In the genomic region with DNA sequence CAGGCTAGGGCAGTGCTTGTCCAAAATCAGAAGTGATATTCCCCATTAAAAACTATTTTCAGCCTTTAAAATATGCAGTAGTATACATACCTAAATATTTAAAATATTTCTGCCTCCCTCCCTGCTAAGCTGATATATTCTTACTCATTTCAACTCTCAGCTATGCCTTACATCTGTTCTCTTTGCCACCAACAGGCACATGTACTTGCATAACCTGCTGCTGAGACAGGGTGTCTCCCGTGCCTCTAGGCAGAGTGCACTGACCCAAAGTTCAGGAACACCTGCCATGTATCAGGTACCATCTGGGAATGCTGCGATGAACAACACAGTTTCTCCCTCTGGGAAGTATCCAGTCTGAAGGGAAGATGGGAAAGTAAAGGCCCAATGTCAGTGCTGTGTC, we compare ENCODE assay signal across 1 cellular context.
TF ChIP-seq lines count a peak whose summit lies in the region.

No MANE protein-coding gene starts in this region.

TF ChIP-seq in GM23338, 12 proteins besides CTCF, POLR2A, EP300 and RAD21 (continued from another document):
- TF ChIP-seq, protein P1, sequence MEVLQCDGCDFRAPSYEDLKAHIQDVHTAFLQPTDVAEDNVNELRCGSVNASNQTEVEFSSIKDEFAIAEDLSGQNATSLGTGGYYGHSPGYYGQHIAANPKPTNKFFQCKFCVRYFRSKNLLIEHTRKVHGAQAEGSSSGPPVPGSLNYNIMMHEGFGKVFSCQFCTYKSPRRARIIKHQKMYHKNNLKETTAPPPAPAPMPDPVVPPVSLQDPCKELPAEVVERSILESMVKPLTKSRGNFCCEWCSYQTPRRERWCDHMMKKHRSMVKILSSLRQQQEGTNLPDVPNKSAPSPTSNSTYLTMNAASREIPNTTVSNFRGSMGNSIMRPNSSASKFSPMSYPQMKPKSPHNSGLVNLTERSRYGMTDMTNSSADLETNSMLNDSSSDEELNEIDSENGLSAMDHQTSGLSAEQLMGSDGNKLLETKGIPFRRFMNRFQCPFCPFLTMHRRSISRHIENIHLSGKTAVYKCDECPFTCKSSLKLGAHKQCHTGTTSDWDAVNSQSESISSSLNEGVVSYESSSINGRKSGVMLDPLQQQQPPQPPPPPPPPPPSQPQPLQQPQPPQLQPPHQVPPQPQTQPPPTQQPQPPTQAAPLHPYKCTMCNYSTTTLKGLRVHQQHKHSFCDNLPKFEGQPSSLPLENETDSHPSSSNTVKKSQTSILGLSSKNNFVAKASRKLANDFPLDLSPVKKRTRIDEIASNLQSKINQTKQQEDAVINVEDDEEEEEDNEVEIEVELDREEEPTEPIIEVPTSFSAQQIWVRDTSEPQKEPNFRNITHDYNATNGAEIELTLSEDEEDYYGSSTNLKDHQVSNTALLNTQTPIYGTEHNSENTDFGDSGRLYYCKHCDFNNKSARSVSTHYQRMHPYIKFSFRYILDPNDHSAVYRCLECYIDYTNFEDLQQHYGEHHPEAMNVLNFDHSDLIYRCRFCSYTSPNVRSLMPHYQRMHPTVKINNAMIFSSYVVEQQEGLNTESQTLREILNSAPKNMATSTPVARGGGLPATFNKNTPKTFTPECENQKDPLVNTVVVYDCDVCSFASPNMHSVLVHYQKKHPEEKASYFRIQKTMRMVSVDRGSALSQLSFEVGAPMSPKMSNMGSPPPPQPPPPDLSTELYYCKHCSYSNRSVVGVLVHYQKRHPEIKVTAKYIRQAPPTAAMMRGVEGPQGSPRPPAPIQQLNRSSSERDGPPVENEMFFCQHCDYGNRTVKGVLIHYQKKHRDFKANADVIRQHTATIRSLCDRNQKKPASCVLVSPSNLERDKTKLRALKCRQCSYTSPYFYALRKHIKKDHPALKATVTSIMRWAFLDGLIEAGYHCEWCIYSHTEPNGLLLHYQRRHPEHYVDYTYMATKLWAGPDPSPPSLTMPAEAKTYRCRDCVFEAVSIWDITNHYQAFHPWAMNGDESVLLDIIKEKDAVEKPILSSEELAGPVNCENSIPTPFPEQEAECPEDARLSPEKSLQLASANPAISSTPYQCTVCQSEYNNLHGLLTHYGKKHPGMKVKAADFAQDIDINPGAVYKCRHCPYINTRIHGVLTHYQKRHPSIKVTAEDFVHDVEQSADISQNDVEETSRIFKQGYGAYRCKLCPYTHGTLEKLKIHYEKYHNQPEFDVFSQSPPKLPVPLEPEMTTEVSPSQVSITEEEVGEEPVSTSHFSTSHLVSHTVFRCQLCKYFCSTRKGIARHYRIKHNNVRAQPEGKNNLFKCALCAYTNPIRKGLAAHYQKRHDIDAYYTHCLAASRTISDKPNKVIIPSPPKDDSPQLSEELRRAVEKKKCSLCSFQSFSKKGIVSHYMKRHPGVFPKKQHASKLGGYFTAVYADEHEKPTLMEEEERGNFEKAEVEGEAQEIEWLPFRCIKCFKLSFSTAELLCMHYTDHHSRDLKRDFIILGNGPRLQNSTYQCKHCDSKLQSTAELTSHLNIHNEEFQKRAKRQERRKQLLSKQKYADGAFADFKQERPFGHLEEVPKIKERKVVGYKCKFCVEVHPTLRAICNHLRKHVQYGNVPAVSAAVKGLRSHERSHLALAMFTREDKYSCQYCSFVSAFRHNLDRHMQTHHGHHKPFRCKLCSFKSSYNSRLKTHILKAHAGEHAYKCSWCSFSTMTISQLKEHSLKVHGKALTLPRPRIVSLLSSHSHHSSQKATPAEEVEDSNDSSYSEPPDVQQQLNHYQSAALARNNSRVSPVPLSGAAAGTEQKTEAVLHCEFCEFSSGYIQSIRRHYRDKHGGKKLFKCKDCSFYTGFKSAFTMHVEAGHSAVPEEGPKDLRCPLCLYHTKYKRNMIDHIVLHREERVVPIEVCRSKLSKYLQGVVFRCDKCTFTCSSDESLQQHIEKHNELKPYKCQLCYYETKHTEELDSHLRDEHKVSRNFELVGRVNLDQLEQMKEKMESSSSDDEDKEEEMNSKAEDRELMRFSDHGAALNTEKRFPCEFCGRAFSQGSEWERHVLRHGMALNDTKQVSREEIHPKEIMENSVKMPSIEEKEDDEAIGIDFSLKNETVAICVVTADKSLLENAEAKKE (CRISPR knock-in tag; IDR thresholded peaks at IDR 0.05): no peak
- TF ChIP-seq STAT1 (IDR thresholded peaks at IDR 0.05; ENCODE audit: unreplicated experiment) (no peak), CREB1 (CRISPR knock-in tag; IDR thresholded peaks at IDR 0.05; ENCODE audit: low read depth) (no peak), ZNF114 (CRISPR knock-in tag; IDR thresholded peaks at IDR 0.05) (no peak), EZH2 (IDR thresholded peaks at IDR 0.05; ENCODE audit: low read depth, unreplicated experiment) (no peak)
- TF ChIP-seq, protein P2, sequence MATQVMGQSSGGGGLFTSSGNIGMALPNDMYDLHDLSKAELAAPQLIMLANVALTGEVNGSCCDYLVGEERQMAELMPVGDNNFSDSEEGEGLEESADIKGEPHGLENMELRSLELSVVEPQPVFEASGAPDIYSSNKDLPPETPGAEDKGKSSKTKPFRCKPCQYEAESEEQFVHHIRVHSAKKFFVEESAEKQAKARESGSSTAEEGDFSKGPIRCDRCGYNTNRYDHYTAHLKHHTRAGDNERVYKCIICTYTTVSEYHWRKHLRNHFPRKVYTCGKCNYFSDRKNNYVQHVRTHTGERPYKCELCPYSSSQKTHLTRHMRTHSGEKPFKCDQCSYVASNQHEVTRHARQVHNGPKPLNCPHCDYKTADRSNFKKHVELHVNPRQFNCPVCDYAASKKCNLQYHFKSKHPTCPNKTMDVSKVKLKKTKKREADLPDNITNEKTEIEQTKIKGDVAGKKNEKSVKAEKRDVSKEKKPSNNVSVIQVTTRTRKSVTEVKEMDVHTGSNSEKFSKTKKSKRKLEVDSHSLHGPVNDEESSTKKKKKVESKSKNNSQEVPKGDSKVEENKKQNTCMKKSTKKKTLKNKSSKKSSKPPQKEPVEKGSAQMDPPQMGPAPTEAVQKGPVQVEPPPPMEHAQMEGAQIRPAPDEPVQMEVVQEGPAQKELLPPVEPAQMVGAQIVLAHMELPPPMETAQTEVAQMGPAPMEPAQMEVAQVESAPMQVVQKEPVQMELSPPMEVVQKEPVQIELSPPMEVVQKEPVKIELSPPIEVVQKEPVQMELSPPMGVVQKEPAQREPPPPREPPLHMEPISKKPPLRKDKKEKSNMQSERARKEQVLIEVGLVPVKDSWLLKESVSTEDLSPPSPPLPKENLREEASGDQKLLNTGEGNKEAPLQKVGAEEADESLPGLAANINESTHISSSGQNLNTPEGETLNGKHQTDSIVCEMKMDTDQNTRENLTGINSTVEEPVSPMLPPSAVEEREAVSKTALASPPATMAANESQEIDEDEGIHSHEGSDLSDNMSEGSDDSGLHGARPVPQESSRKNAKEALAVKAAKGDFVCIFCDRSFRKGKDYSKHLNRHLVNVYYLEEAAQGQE (IDR thresholded peaks at IDR 0.05; ENCODE audit: unreplicated experiment): no peak
